Comparison of ENCODE assay signal across 8 cellular contexts in genomic region chr7:100119701-100120517, GRCh38. TPM values are rescaled to one million over a fixed set of nuclear protein-coding genes. Genes with fewer than 3 reads are reported as not detected.
DNase-seq lines count a peak whose midpoint lies in the region; ATAC-seq lines count a peak whose summit lies in the region.

No MANE protein-coding gene starts in this region.

- ATAC-seq in HG02623 (IDR thresholded peaks at IDR 0.05; ENCODE audit: unreplicated experiment), result peak; percentile 48

- H3K27ac ChIP-seq in mesendoderm (ENCODE audit: low read depth, low read length), result no peak overlapping the region

- no peak overlapping the region for H2BK5ac ChIP-seq in mesendoderm (ENCODE audit: low read length)

- WGBS in mesendoderm (ENCODE audit: extremely low coverage, insufficient coverage, low lambda C conversion rate), result no CpG with 5 or more reads among the region's 29 CpGs

- no peaks in the 10 kb centered on the region for H3K27me3 ChIP-seq in endocrine pancreas (ENCODE audit: control insufficient read depth, insufficient read depth, low read length)
- H3K27me3 ChIP-seq in mesendoderm (ENCODE audit: insufficient read depth, low read length, poor library complexity), result no peaks in the 10 kb centered on the region

- H4K5ac ChIP-seq in mesendoderm (ENCODE audit: low read length), result no peak overlapping the region

- peak; percentile 77 for DNase-seq in NK-92 treated with Interleukin-12 subunit alpha and Interleukin-12 subunit beta, amount 100 ng/mL, for 24 hours (lab: John Stamatoyannopoulos, UW)
- DNase-seq in NK-92 (lab: John Stamatoyannopoulos, UW; ENCODE audit: unreplicated experiment) (no peak), NCI-H2171 (lab: John Stamatoyannopoulos, UW) (peak; percentile 64), mesendoderm (peak; percentile 91)
- peak; percentile 71 to 78 for DNase-seq in activated CD4-positive, alpha-beta T cell treated with anti-CD3 and anti-CD28 coated beads, Interleukin-2, amount 50 U/mL, for 48 hours
- DNase-seq in stimulated activated CD8-positive, alpha-beta memory T cell treated with anti-CD3 and anti-CD28 coated beads, Interleukin-15, amount 100 ng/mL, for 1 hour (ENCODE audit: low read depth), result peak; percentile 56

- H3K4me1 ChIP-seq in endocrine pancreas (ENCODE audit: control insufficient read depth, insufficient read depth, low read length) (no peaks in the 10 kb centered on the region), mesendoderm (ENCODE audit: control insufficient read depth, low read depth, low read length) (peaks cover 4% of the 10 kb centered on the region)

- H3K79me1 ChIP-seq in mesendoderm (ENCODE audit: low read length), result peaks cover 3% of the 10 kb centered on the region

- peak overlapping the region; percentile 79 for H3K4me3 ChIP-seq in endocrine pancreas (ENCODE audit: control insufficient read depth, insufficient read depth, low read length)
- H3K4me3 ChIP-seq in mesendoderm (ENCODE audit: low read length), result peak overlapping the region; percentile 90

- peak overlapping the region; percentile 74 for H3K56ac ChIP-seq in mesendoderm (ENCODE audit: low read length)

- H4K8ac ChIP-seq in mesendoderm (ENCODE audit: low read depth, low read length), result no peak overlapping the region

- peak overlapping the region; percentile 77 for H3K4me2 ChIP-seq in mesendoderm (ENCODE audit: low read length)

- no peak overlapping the region for H3K23ac ChIP-seq in mesendoderm (ENCODE audit: low read length)

- peaks cover 3% of the 10 kb centered on the region for H3K79me2 ChIP-seq in mesendoderm (ENCODE audit: control insufficient read depth, insufficient read depth, low read length)

- H2BK15ac ChIP-seq in mesendoderm (replicated peaks; ENCODE audit: low read depth), result no peak overlapping the region

- peak overlapping the region; percentile 86 for H3K9ac ChIP-seq in endocrine pancreas (ENCODE audit: control insufficient read depth, insufficient read depth, low read length)
- peak overlapping the region; percentile 85 for H3K9ac ChIP-seq in mesendoderm (ENCODE audit: low read length)

- no peak overlapping the region for H2AK5ac ChIP-seq in mesendoderm (ENCODE audit: low read length)

- H3K9me3 ChIP-seq in endocrine pancreas (ENCODE audit: control insufficient read depth, low read length), result no peaks in the 10 kb centered on the region

- no peak overlapping the region for H3K18ac ChIP-seq in mesendoderm (ENCODE audit: low read length)

- no peaks in the 10 kb centered on the region for H3K36me3 ChIP-seq in endocrine pancreas (ENCODE audit: control insufficient read depth, insufficient read depth, low read length)
- no peaks in the 10 kb centered on the region for H3K36me3 ChIP-seq in mesendoderm (ENCODE audit: control insufficient read depth, insufficient read depth, low read length)

- no peak overlapping the region for H3K4ac ChIP-seq in mesendoderm (ENCODE audit: low read depth, low read length)

- H2BK120ac ChIP-seq in mesendoderm (ENCODE audit: low read depth, low read length), result no peak overlapping the region

RNA-seq across cellular contexts. Expression of gene CNPY4, which starts 0.5 kb away (rescaled TPM):
- polyA plus RNA-seq in mesendoderm (2013, experiment 1 of 2), result 8.2 TPM
- 8.5 TPM for polyA plus RNA-seq in mesendoderm (2013, experiment 2 of 2)

RNA-seq across cellular contexts. Expression of gene TAF6, which starts 0.8 kb away (rescaled TPM):
- 53.1 TPM for polyA plus RNA-seq in mesendoderm (2013, experiment 1 of 2)
- polyA plus RNA-seq in mesendoderm (2013, experiment 2 of 2), result 52.5 TPM

RNA-seq across cellular contexts. Expression of gene MBLAC1, which starts 6.9 kb away (rescaled TPM):
- 1.8 TPM for polyA plus RNA-seq in mesendoderm (2013, experiment 1 of 2)
- polyA plus RNA-seq in mesendoderm (2013, experiment 2 of 2), result 1.9 TPM

RNA-seq across cellular contexts. Expression of gene AP4M1, which starts 18.5 kb away (rescaled TPM):
- 12.2 TPM for polyA plus RNA-seq in mesendoderm (2013, experiment 1 of 2)
- polyA plus RNA-seq in mesendoderm (2013, experiment 2 of 2), result 11.9 TPM

RNA-seq across cellular contexts. Expression of gene MCM7, which starts 18.7 kb away (rescaled TPM):
- 274 TPM for polyA plus RNA-seq in mesendoderm (2013, experiment 1 of 2)
- polyA plus RNA-seq in mesendoderm (2013, experiment 2 of 2), result 279 TPM
